ENCODE assay signal across 8 cellular contexts in genomic region chr15:40160689-40161688, GRCh38. TPM values are rescaled to one million over a fixed set of nuclear protein-coding genes. Genes with fewer than 3 reads are reported as not detected.
DNase-seq lines count a peak whose midpoint lies in the region; ATAC-seq, FAIRE-seq and TF ChIP-seq lines count a peak whose summit lies in the region.

Gene BUB1B, plus strand, starts transcription at chr15:40161069. Its CDS starts 152 bp downstream, at chr15:40161221.

- 0 out of 4 replicates have a peak, but pooled peaks of 1 of the 2 experiments have one; percentile 17 for TF ChIP-seq EP300 in GM12878 (IDR thresholded peaks at IDR 0.05; ENCODE audit: borderline replicate concordance in 1 of 2, control insufficient read depth in 1 of 2, low read depth in 2 of 2, low read length in 2 of 2)

- TSS peak; percentile 65 for BruUV-seq in GM12878 (replicated peaks; lab: Mats Ljungman, UMichigan)

- no peaks in the 10 kb centered on the region for H4K20me1 ChIP-seq in GM12878 (ENCODE audit: control insufficient read depth, insufficient read depth)

- SMC1A ChIA-PET in GM12878 (lab: Charles Lee; ENCODE audit: uncharacterized antibody, unreplicated experiment), result interaction anchor here (0.9 to 12.3 kb wide), 10 partner anchors 9 to 114 kb away, joined by 3 to 227 read pairs (median 4); partner anchors contain the start of gene BMF

- no peak for TF ChIP-seq CTCF in GM12878 (IDR thresholded peaks at IDR 0.05 in 2 of 3, conservative IDR thresholded peaks at IDR 0.05 in 1 of 3; ENCODE audit: control insufficient read depth in 2 of 3, extremely low read depth in 1 of 3, insufficient read depth in 1 of 3, low read depth in 3 of 3, low read length in 3 of 3)

- H3K4me3 ChIP-seq in GM12878, result peak within 1 kb of the TSS; percentile 91

- H3K9me3 ChIP-seq in GM12878 (replicated peaks; ENCODE audit: control insufficient read depth, insufficient read depth, low read length), result no peaks in the 10 kb centered on the region

- TF ChIP-seq POLR2A in GM12878 (IDR thresholded peaks at IDR 0.05; ENCODE audit: low read depth, low read length), result peak; percentile 92

- H3K27ac ChIP-seq in GM12878 (ENCODE audit: control insufficient read depth, insufficient read depth), result peak within 1 kb of the TSS; percentile 64

- H3K9ac ChIP-seq in GM12878 (ENCODE audit: control insufficient read depth, insufficient read depth, low read length), result peak within 1 kb of the TSS; percentile 68

- CTCF ChIA-PET in GM12878 (lab: Yijun Ruan, JAX), result interaction anchor here (1.4 to 8.8 kb wide), 6 partner anchors 14 to 123 kb away, joined by 3 to 94 read pairs (median 14); partner anchors contain the start of gene BMF

- TF ChIP-seq RAD21 in GM12878 (IDR thresholded peaks at IDR 0.05; ENCODE audit: insufficient read depth, low read depth, low read length), result no peak

- peak within 1 kb of the TSS; percentile 46 for H3K4me2 ChIP-seq in GM12878 (ENCODE audit: control insufficient read depth, insufficient read depth)

- in situ Hi-C loops in GM12878 (cut with MboI), result no loop called here

- DNase-seq in 8988T, result peak; percentile 81
- peak; percentile 74 for DNase-seq in NCI-H2081 treated with DMSO at 0.1 percent for 48 hours (lab: John Stamatoyannopoulos, UW)
- peak; percentile 79 for DNase-seq in T1000 (lab: John Stamatoyannopoulos, UW)
- DNase-seq in GM12878 (ENCODE audit: low read depth, low spot score), result peak; percentile 88
- peak; percentile 94 for DNase-seq in iPS DF 19.7 (ENCODE audit: low read depth, low spot score)
- peak; percentile 94 for DNase-seq in sciatic nerve (ENCODE audit: low spot score)

- H3K27me3 ChIP-seq in GM12878 (replicated peaks in 1 of 2; ENCODE audit: control insufficient read depth in 2 of 2, insufficient read depth in 2 of 2, low read length in 1 of 2), result no peaks in the 10 kb centered on the region

- H3K79me2 ChIP-seq in GM12878 (ENCODE audit: control insufficient read depth, insufficient read depth, low read length), result peaks cover 52% of the 10 kb centered on the region

- RAD21 ChIA-PET in GM12878 (lab: Charles Lee; ENCODE audit: unreplicated experiment), result interaction anchor here (0.9 to 6.8 kb wide), 7 partner anchors 8 to 114 kb away, joined by 3 to 88 read pairs (median 11); partner anchors contain the start of gene BMF

- peaks cover 0 to 4% of the 10 kb centered on the region in 2 experiments; a peak in 1 of 4 replicates for H3K36me3 ChIP-seq in GM12878 (ENCODE audit: control insufficient read depth in 2 of 2, insufficient read depth in 2 of 2, low read length in 1 of 2)

- POLR2A ChIA-PET in GM12878 (lab: Charles Lee), result interaction anchor here (0.8 to 3.2 kb wide), 13 partner anchors 9 to 113 kb away, joined by 3 to 10 read pairs (median 4); partner anchors contain the start of gene BMF

- peak within 1 kb of the TSS; percentile 79 for H2AFZ ChIP-seq in GM12878 (ENCODE audit: control insufficient read depth, low read depth, low read length)

- FAIRE-seq in GM12878 (lab: Jason Lieb, UNC), result peak; percentile 88

- intact Hi-C loops in GM12878 (cut with micrococcal nuclease; ENCODE audit: unreplicated experiment) (loop anchor here (2.0 kb wide), 1 partner anchor 52 kb away; the partner anchor contains the start of gene BMF), sciatic nerve (cut with DNase I) (no loop called here)

- WGBS in GM12878 (ENCODE audit: insufficient coverage, insufficient replicate concordance, low lambda C conversion rate, missing lambda C conversion rate), result under 1% methylated on average over 54 of the region's 54 CpGs

- peaks cover 13% of the 10 kb centered on the region for H3K4me1 ChIP-seq in GM12878 (ENCODE audit: control insufficient read depth, insufficient read depth, low read length)

- peak; percentile 60 for ATAC-seq in GM18519 (IDR thresholded peaks at IDR 0.05; ENCODE audit: low FRiP score, unreplicated experiment)
- peak; percentile 85 for ATAC-seq in HG03039 (IDR thresholded peaks at IDR 0.05; ENCODE audit: unreplicated experiment)
- peak; percentile 88 for ATAC-seq in GM12878
- ATAC-seq in sciatic nerve, result peak; percentile 99

TF ChIP-seq in GM12878, 131 proteins besides CTCF, POLR2A, EP300 and RAD21 (continues in another document):
- TF ChIP-seq POU2F2 (IDR thresholded peaks at IDR 0.05; ENCODE audit: borderline replicate concordance, low read depth, low read length), result 0 out of 3 replicates have a peak, but pooled peaks have one; percentile 66
- peak in 1 of 2 experiments; percentile 27; a peak in 1 of 4 replicates for TF ChIP-seq IKZF2 (IDR thresholded peaks at IDR 0.05)
- TF ChIP-seq SREBF1 (IDR thresholded peaks at IDR 0.05; ENCODE audit: low read length), result peak; percentile 90
- peak; percentile 75 for TF ChIP-seq RUNX3 (IDR thresholded peaks at IDR 0.05; ENCODE audit: low read length)
- peak; percentile 99 for TF ChIP-seq CHD2 (IDR thresholded peaks at IDR 0.05; ENCODE audit: borderline replicate concordance, low read depth, low read length)
- 0 out of 2 replicates have a peak, but pooled peaks have one; percentile 31 for TF ChIP-seq IRF4 (IDR thresholded peaks at IDR 0.05; ENCODE audit: low read depth, low read length)
- peak; percentile 98 for TF ChIP-seq CREM (IDR thresholded peaks at IDR 0.05; ENCODE audit: low read depth)
- TF ChIP-seq TCF3 (IDR thresholded peaks at IDR 0.05; ENCODE audit: borderline replicate concordance, insufficient read depth, low read depth, low read length), result no peak
- TF ChIP-seq MXI1 (IDR thresholded peaks at IDR 0.05; ENCODE audit: low read depth, low read length), result peak; percentile 99
- peak; percentile 44; the same call in 1 of the 2 replicates for TF ChIP-seq IRF5 (IDR thresholded peaks at IDR 0.05; ENCODE audit: borderline replicate concordance)
- TF ChIP-seq TARDBP (IDR thresholded peaks at IDR 0.05; ENCODE audit: borderline replicate concordance), result peak; percentile 94
- TF ChIP-seq MEF2A (IDR thresholded peaks at IDR 0.05; ENCODE audit: insufficient read depth, low read depth, low read length), result 0 out of 2 replicates have a peak, but pooled peaks have one; percentile 38
- TF ChIP-seq EED (IDR thresholded peaks at IDR 0.05; ENCODE audit: low read depth), result peak; percentile 37; the same call in 1 of the 2 replicates
- TF ChIP-seq TAF1 (IDR thresholded peaks at IDR 0.05; ENCODE audit: borderline replicate concordance, low read depth, low read length), result peak; percentile 44; the same call in 1 of the 2 replicates
- TF ChIP-seq ELK1 (IDR thresholded peaks at IDR 0.05; ENCODE audit: low read depth, low read length), result no peak; the same call in 1 of the 2 replicates
- peak; percentile 45; the same call in 1 of the 2 replicates for TF ChIP-seq HSF1 (IDR thresholded peaks at IDR 0.05; ENCODE audit: low read depth, low read length)
- TF ChIP-seq PML (IDR thresholded peaks at IDR 0.05; ENCODE audit: low read length), result 0 out of 2 replicates have a peak, but pooled peaks have one; percentile 19

RNA-seq across cellular contexts. Expression of gene BUB1B, which starts in this region (rescaled TPM):
- total RNA-seq in GM12878 (2013; cell fraction: nucleolus; rRNA removed), result 142 and 156 TPM in 2 replicates
- total RNA-seq in GM12878 (2014; rRNA removed) (78.9 and 95.3 TPM in 2 replicates), GM12878 (2014; rRNA removed; fragmentation: Illumina TruSeq; extraction: Trizol) (92.6 and 95.4 TPM in 2 replicates), GM12878 (2021) (71.6 and 78.4 TPM in 2 replicates), sciatic nerve (0.67 TPM)
- polyA plus RNA-seq in GM12878 (2011; ENCODE audit: low read depth), result 29.4 TPM
- polyA plus RNA-seq in GM12878 (2011; rRNA removed) (84.4 and 105 TPM in 2 replicates), GM12878 (2014; fragmentation: Illumina TruSeq; extraction: Trizol) (98.6 and 126 TPM in 2 replicates), GM12878 (2014; fragmentation: Nextera tagmentation; extraction: Ambion mirVana) (10 to 100 TPM; 29.1 to 38.6 TPM), GM12878 (2014; rRNA removed) (66.7 and 79.6 TPM in 2 replicates), GM12878 (2016; fragmentation: Nextera tagmentation; extraction: Ambion mirVana) (10 to 100 TPM; 73.1 to 75.6 TPM)
- 35.8 and 36.0 TPM in 2 replicates for polyA plus RNA-seq in GM12878 (2011; cell fraction: cytosol; rRNA removed)
- polyA plus RNA-seq in GM12878 (2011; cell fraction: nucleus; rRNA removed), result 97.5 and 112 TPM in 2 replicates
- 25.4 and 35.5 TPM in 2 replicates for polyA plus RNA-seq in GM12878 (2012)
- 53.6 and 55.4 TPM in 2 replicates for polyA minus RNA-seq in GM12878 (2011; rRNA and poly(A)+ RNA removed)
- 18.8 and 28.1 TPM in 2 replicates for polyA minus RNA-seq in GM12878 (2011; cell fraction: cytosol; rRNA and poly(A)+ RNA removed)
- polyA minus RNA-seq in GM12878 (2011; cell fraction: nucleus; rRNA and poly(A)+ RNA removed), result 39.4 and 86.6 TPM in 2 replicates

Comparison
In these comparisons a context has a peak if more than half of its experiments do, and no peak if none do; other contexts are left out.
1. Peak in every context shown above with its lines: DNase-seq, ATAC-seq, H3K4me3 ChIP-seq and H3K27ac ChIP-seq.
2. RNA of gene BUB1B (total RNA-seq): 71.6 to 156 TPM in GM12878; 0.67 TPM in sciatic nerve (single experiment); every median in the first group is over 10 times any median in the second.
3. Peak in DNase-seq and ATAC-seq in sciatic nerve; RNA of the gene not detected or under 1 TPM.